3 cellular contexts compared by ENCODE assay signal in genomic region chr3:57973715-57974477, GRCh38.
TF ChIP-seq lines count a peak whose summit lies in the region.

No MANE protein-coding gene starts in this region.

TF ChIP-seq in SK-N-SH, 30 proteins besides CTCF, POLR2A, EP300 and RAD21:
- TF ChIP-seq IRF3 (IDR thresholded peaks at IDR 0.05; ENCODE audit: low read depth, low read length) (no peak), FOXM1 (IDR thresholded peaks at IDR 0.05; ENCODE audit: low read depth) (no peak), ELF1 (IDR thresholded peaks at IDR 0.05) (no peak), NFIC (IDR thresholded peaks at IDR 0.05; ENCODE audit: borderline replicate concordance) (no peak)

TF ChIP-seq in SK-N-SH treated with all-trans-retinoic acid at 6 μM for 48 hours, 23 proteins besides CTCF, POLR2A, EP300 and RAD21 (continued from another document):
- TF ChIP-seq ARNTL (CRISPR knock-in tag; IDR thresholded peaks at IDR 0.05; ENCODE audit: borderline replicate concordance, low read depth): no peak
- TF ChIP-seq GLIS3 (CRISPR knock-in tag; IDR thresholded peaks at IDR 0.05): no peak
- no peak for TF ChIP-seq ESRRG (CRISPR knock-in tag; IDR thresholded peaks at IDR 0.05)
- TF ChIP-seq ZNF8 (CRISPR knock-in tag; IDR thresholded peaks at IDR 0.05): no peak
- no peak for TF ChIP-seq TCF4 (CRISPR knock-in tag; IDR thresholded peaks at IDR 0.05; ENCODE audit: borderline replicate concordance)
- no peak for TF ChIP-seq ZC3H10 (CRISPR knock-in tag; IDR thresholded peaks at IDR 0.05)
- no peak for TF ChIP-seq OSR1 (CRISPR knock-in tag; IDR thresholded peaks at IDR 0.05)
- no peak for TF ChIP-seq PATZ1 (CRISPR knock-in tag; IDR thresholded peaks at IDR 0.05; ENCODE audit: borderline replicate concordance)
- no peak for TF ChIP-seq POU6F1 (CRISPR knock-in tag; IDR thresholded peaks at IDR 0.05; ENCODE audit: borderline replicate concordance, low read depth)
- no peak for TF ChIP-seq TSHZ2 (CRISPR knock-in tag; IDR thresholded peaks at IDR 0.05)
- TF ChIP-seq SNAI2 (CRISPR knock-in tag; IDR thresholded peaks at IDR 0.05): no peak
- no peak for TF ChIP-seq ZFP3 (CRISPR knock-in tag; IDR thresholded peaks at IDR 0.05)
- TF ChIP-seq ZFP30 (CRISPR knock-in tag; IDR thresholded peaks at IDR 0.05): no peak
- TF ChIP-seq BACH2 (CRISPR knock-in tag; IDR thresholded peaks at IDR 0.05; ENCODE audit: borderline replicate concordance): no peak
- TF ChIP-seq CREB5 (CRISPR knock-in tag; IDR thresholded peaks at IDR 0.05; ENCODE audit: low read depth): no peak; the same call in 1 of the 2 replicates
TF ChIP-seq in SK-N-SH treated with all-trans-retinoic acid at 6 μM for 48 hours: peak in this region for 0.

TF ChIP-seq in GM23338, 12 proteins besides CTCF, POLR2A, EP300 and RAD21 (continued from another document):
- TF ChIP-seq ETS1 (IDR thresholded peaks at IDR 0.05): no peak
- TF ChIP-seq ZNF462 (CRISPR knock-in tag; IDR thresholded peaks at IDR 0.05): no peak
- no peak for TF ChIP-seq CREB1 (CRISPR knock-in tag; IDR thresholded peaks at IDR 0.05; ENCODE audit: low read depth)
